Comparison of ENCODE assay signal across 9 cellular contexts in the genomic region with DNA sequence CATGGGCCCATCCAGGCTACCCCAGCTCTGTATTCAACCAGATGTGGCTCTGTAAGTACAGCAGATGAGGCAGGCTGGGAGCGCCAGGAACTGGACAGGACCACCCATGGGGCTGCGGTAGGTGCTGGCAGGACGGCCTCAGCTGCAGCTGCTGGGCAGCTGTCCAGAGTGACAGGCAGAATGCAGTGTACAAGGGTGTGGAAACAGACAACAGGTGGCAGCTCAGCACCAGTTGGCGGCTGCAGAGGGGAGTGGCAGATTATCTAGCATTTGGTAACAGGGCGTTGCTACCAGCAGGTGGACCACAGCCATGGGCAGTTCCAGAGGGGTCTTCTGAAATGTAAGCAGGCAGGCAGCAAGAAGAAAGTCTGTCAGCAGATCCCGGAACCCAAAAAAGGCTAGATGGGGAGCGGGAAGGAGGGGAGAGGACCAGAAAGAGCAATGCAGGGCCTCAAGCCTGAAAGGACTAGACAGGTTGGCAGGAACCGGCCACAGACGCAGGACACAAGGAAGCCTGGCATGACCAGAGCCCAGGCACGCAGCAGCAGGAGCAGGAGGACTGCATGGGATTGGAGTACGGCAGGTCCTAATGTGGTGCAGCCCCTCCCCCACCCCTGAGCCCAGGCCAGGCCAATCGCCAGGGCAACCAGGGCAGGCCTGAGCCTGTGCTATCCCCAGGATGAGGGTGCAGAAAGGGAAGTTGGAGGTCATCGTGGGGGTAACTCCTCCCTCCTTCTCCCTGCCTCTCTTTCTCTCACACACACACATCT. TPM values are rescaled to one million over a fixed set of nuclear protein-coding genes. Genes with fewer than 3 reads are reported as not detected.
DNase-seq lines count a peak whose midpoint lies in the region; ATAC-seq, FAIRE-seq and TF ChIP-seq lines count a peak whose summit lies in the region.
"Had no signal": no experiment of that assay in that cellular context is flagged by ENCODE, and none has a peak within 500 bp of the region (broad histone marks: within the 10 kb centered on the region; RNA-seq: fewer than 3 reads in every experiment).

No MANE protein-coding gene starts in this region.

- H3K4me1 Mint-ChIP-seq in GM23338, result peaks cover 11% of the 10 kb centered on the region
- no peaks in the 10 kb centered on the region for H3K4me1 Mint-ChIP-seq in CD4-positive, alpha-beta memory T cell
- no peaks in the 10 kb centered on the region for H3K4me1 Mint-ChIP-seq in activated T-helper 1 cell treated with anti-CD3 and anti-CD28 coated beads, Interleukin-12 subunit alpha, Interleukin-12 subunit beta, Interleukin-2, Interleukin-4 antibody, amounts not matched to agents 30 ng/mL and 10 ng/mL and 1 ng/mL, durations not matched to agents 14 hours and 24 hours and 36 hours (ENCODE audit: low read depth)

- ATAC-seq in GM23338 (peak; percentile 85), pancreas (peak in 3 of 4 donors; percentile 45 to 58 (median 55)), GM21619 (IDR thresholded peaks at IDR 0.05; ENCODE audit: unreplicated experiment) (no peak)

- H3K4me2 ChIP-seq in GM23338, result no peak overlapping the region

- H3K36me3 ChIP-seq in GM23338 (ENCODE audit: insufficient read depth) (no peaks in the 10 kb centered on the region), duodenal mucosa (ENCODE audit: control insufficient read depth in 1 of 2, insufficient read depth in 2 of 2, low read length in 2 of 2) (no peaks in the 10 kb centered on the region), pancreas (no peaks in the 10 kb centered on the region)
- no peaks in the 10 kb centered on the region for H3K36me3 ChIP-seq in CD4-positive, alpha-beta memory T cell (ENCODE audit: insufficient read depth, low read length)

- H3K9me3 ChIP-seq in duodenal mucosa (ENCODE audit: control insufficient read depth in 1 of 2, low read length in 2 of 2) (no peaks in the 10 kb centered on the region), pancreas (no peaks in the 10 kb centered on the region)
- H3K9me3 ChIP-seq in CD4-positive, alpha-beta memory T cell (ENCODE audit: control insufficient read depth in 1 of 2, low read length in 2 of 2), result no peaks in the 10 kb centered on the region

- 60 to 64% methylated on average over 13 of the region's 13 CpGs for WGBS in pancreas, 2 donors

- H3K4me1 ChIP-seq in GM23338 (ENCODE audit: insufficient read depth) (no peaks in the 10 kb centered on the region; the same call in none of the 2 replicates), duodenal mucosa (ENCODE audit: control insufficient read depth in 1 of 2, insufficient read depth in 2 of 2, low read length in 2 of 2) (peaks cover 29 to 43% of the 10 kb centered on the region in 2 donors), pancreas (no peaks in the 10 kb centered on the region)
- no peaks in the 10 kb centered on the region for H3K4me1 ChIP-seq in CD4-positive, alpha-beta memory T cell (ENCODE audit: insufficient read depth, low read length)

- no peak overlapping the region for H3K4me3 Mint-ChIP-seq in GM23338
- H3K4me3 Mint-ChIP-seq in CD4-positive, alpha-beta memory T cell, result no peak overlapping the region
- H3K4me3 Mint-ChIP-seq in activated T-helper 1 cell treated with anti-CD3 and anti-CD28 coated beads, Interleukin-12 subunit alpha, Interleukin-12 subunit beta, Interleukin-2, Interleukin-4 antibody, amounts not matched to agents 30 ng/mL and 10 ng/mL and 1 ng/mL, durations not matched to agents 14 hours and 24 hours and 36 hours, result no peak overlapping the region

- H3K27ac ChIP-seq in GM23338 (ENCODE audit: low read depth) (no peak overlapping the region), duodenal mucosa (ENCODE audit: low read depth, low read length) (peak overlapping the region; percentile 24), pancreas (no peak overlapping the region)
- H3K27ac ChIP-seq in CD4-positive, alpha-beta memory T cell (ENCODE audit: low read depth, low read length), result no peak overlapping the region

- no peaks in the 10 kb centered on the region for H3K27me3 ChIP-seq in GM23338 (ENCODE audit: insufficient read depth)
- H3K27me3 ChIP-seq in duodenal mucosa (ENCODE audit: control insufficient read depth in 1 of 2, insufficient read depth in 2 of 2, low read length in 2 of 2), result no peaks in the 10 kb centered on the region
- no peaks in the 10 kb centered on the region for H3K27me3 ChIP-seq in pancreas
- H3K27me3 ChIP-seq in CD4-positive, alpha-beta memory T cell (ENCODE audit: insufficient read depth, low read length), result peaks cover 5% of the 10 kb centered on the region

- H3K4me3 ChIP-seq in GM23338, result no peak overlapping the region
- H3K4me3 ChIP-seq in duodenal mucosa (ENCODE audit: low read depth in 1 of 2, low read length in 2 of 2), result no peak overlapping the region
- H3K4me3 ChIP-seq in pancreas, result no peak overlapping the region
- no peak overlapping the region for H3K4me3 ChIP-seq in CD4-positive, alpha-beta memory T cell (ENCODE audit: low read length in 2 of 2)

- TF ChIP-seq CTCF in GM23338 (conservative IDR thresholded peaks at IDR 0.05; ENCODE audit: low read depth in 2 of 2), result peak in 1 of 2 experiments; percentile 21; a peak in 1 of 4 replicates
- no peak for TF ChIP-seq CTCF in pancreas (IDR thresholded peaks at IDR 0.05)

- peak overlapping the region; percentile 52 for H2AFZ ChIP-seq in GM23338

- H3K9me2 ChIP-seq in GM23338 (ENCODE audit: insufficient read depth), result peaks cover 13% of the 10 kb centered on the region; the same call in 1 of the 2 replicates

- no peaks in the 10 kb centered on the region; the same call in 2 of the 3 replicates for H3K36me3 Mint-ChIP-seq in GM23338 (ENCODE audit: low read depth)
- no peaks in the 10 kb centered on the region for H3K36me3 Mint-ChIP-seq in CD4-positive, alpha-beta memory T cell
- H3K36me3 Mint-ChIP-seq in activated T-helper 1 cell treated with anti-CD3 and anti-CD28 coated beads, Interleukin-12 subunit alpha, Interleukin-12 subunit beta, Interleukin-2, Interleukin-4 antibody, amounts not matched to agents 30 ng/mL and 10 ng/mL and 1 ng/mL, durations not matched to agents 14 hours and 24 hours and 36 hours (ENCODE audit: low read depth), result no peaks in the 10 kb centered on the region

- POLR2A ChIA-PET in CD4-positive, alpha-beta memory T cell (lab: Charles Lee; ENCODE audit: partially characterized antibody), result interaction anchor here (0.6 to 0.7 kb wide), 2 partner anchors 103 to 601 kb away, joined by 3 to 4 read pairs; no protein-coding TSS in a partner anchor

- no peak for FAIRE-seq in pancreas (lab: Jason Lieb, UNC)

- peak; percentile 43 for DNase-seq in GM23338 (ENCODE audit: low spot score)
- peak; percentile 22 for DNase-seq in NCI-H748 treated with DMSO at 0.1 percent for 48 hours (lab: John Stamatoyannopoulos, UW)
- no peak for DNase-seq in pancreas
- no peak for DNase-seq in NK-92 (lab: John Stamatoyannopoulos, UW; ENCODE audit: unreplicated experiment)
- no peak for DNase-seq in CD4-positive, alpha-beta memory T cell
- no peak for DNase-seq in activated T-helper 1 cell treated with anti-CD3 and anti-CD28 coated beads, Interleukin-12 subunit alpha, Interleukin-12 subunit beta, Interleukin-2, Interleukin-4 antibody, amounts not matched to agents 30 ng/mL and 10 ng/mL and 1 ng/mL, durations not matched to agents 14 hours and 24 hours and 36 hours (ENCODE audit: low spot score)
- DNase-seq: nucleus accumbens had no signal

- CTCF ChIA-PET in CD4-positive, alpha-beta memory T cell (lab: Charles Lee; ENCODE audit: partially characterized antibody), result no interaction called here

- H3F3A ChIP-seq in GM23338 (replicated peaks; ENCODE audit: low read depth), result no peaks in the 10 kb centered on the region

- no peak overlapping the region for H3K27ac Mint-ChIP-seq in GM23338
- no peak overlapping the region for H3K27ac Mint-ChIP-seq in CD4-positive, alpha-beta memory T cell
- H3K27ac Mint-ChIP-seq in activated T-helper 1 cell treated with anti-CD3 and anti-CD28 coated beads, Interleukin-12 subunit alpha, Interleukin-12 subunit beta, Interleukin-2, Interleukin-4 antibody, amounts not matched to agents 30 ng/mL and 10 ng/mL and 1 ng/mL, durations not matched to agents 14 hours and 24 hours and 36 hours, result no peak overlapping the region

- peaks cover 10% of the 10 kb centered on the region for H3K27me3 Mint-ChIP-seq in GM23338 (ENCODE audit: insufficient read depth, low read depth, poor library complexity)
- H3K27me3 Mint-ChIP-seq in CD4-positive, alpha-beta memory T cell, result peaks cover 8 to 19% of the 10 kb centered on the region in 2 donors
- peaks cover 10% of the 10 kb centered on the region for H3K27me3 Mint-ChIP-seq in activated T-helper 1 cell treated with anti-CD3 and anti-CD28 coated beads, Interleukin-12 subunit alpha, Interleukin-12 subunit beta, Interleukin-2, Interleukin-4 antibody, amounts not matched to agents 30 ng/mL and 10 ng/mL and 1 ng/mL, durations not matched to agents 14 hours and 24 hours and 36 hours (ENCODE audit: insufficient read depth)

- no peaks in the 10 kb centered on the region for H3K79me2 ChIP-seq in GM23338 (replicated peaks; ENCODE audit: insufficient read depth)

- H4K20me1 ChIP-seq in GM23338 (replicated peaks; ENCODE audit: insufficient read depth), result no peaks in the 10 kb centered on the region

- intact Hi-C loops in pancreas (cut with DNase I), result no loop called here
- intact Hi-C loops in CD4-positive, alpha-beta memory T cell (cut with micrococcal nuclease), result no loop called here
- intact Hi-C loops in activated T-helper 1 cell treated with anti-CD3 and anti-CD28 coated beads, Interleukin-12 subunit alpha, Interleukin-12 subunit beta, Interleukin-2, Interleukin-4 antibody, amounts not matched to agents 30 ng/mL and 10 ng/mL and 1 ng/mL, durations not matched to agents 14 hours and 24 hours and 36 hours (cut with micrococcal nuclease), result no loop called here

- H3K9me3 Mint-ChIP-seq in GM23338, result no peaks in the 10 kb centered on the region; the same call in 2 of the 3 replicates
- H3K9me3 Mint-ChIP-seq in CD4-positive, alpha-beta memory T cell, result no peaks in the 10 kb centered on the region
- no peaks in the 10 kb centered on the region for H3K9me3 Mint-ChIP-seq in activated T-helper 1 cell treated with anti-CD3 and anti-CD28 coated beads, Interleukin-12 subunit alpha, Interleukin-12 subunit beta, Interleukin-2, Interleukin-4 antibody, amounts not matched to agents 30 ng/mL and 10 ng/mL and 1 ng/mL, durations not matched to agents 14 hours and 24 hours and 36 hours

- H3K9ac ChIP-seq in duodenal mucosa (ENCODE audit: low read depth in 1 of 2, low read length in 2 of 2), result peak overlapping the region; percentile 5 to 36

TF ChIP-seq in GM23338, 12 proteins besides CTCF, POLR2A, EP300 and RAD21 (continues in another document):
- TF ChIP-seq JUNB (IDR thresholded peaks at IDR 0.05; ENCODE audit: unreplicated experiment) (no peak), STAT1 (IDR thresholded peaks at IDR 0.05; ENCODE audit: unreplicated experiment) (no peak)

RNA-seq across cellular contexts. Expression of a gene that starts 24.7 kb away (rescaled TPM):
- 32.8 and 44.8 TPM in 2 replicates for total RNA-seq in GM23338 (2014; rRNA removed; shearing (Covaris generic))
- polyA plus RNA-seq in GM23338 (2016; fragmentation: Nextera tagmentation; extraction: Ambion mirVana) (7.0 and 9.3 TPM in 2 replicates), pancreas (10 to 100 TPM; 35.8 to 60.9 TPM)
- 10 to 100 TPM in 4 of 6 donors, 1 to 10 TPM in 2; 8.1 to 34.0 (median 15.9) TPM for total RNA-seq in pancreas
- total RNA-seq in CD4-positive, alpha-beta memory T cell, result not detected
- under 1 TPM in 1 of 2 donors, not detected in 1; 0.41 TPM for polyA plus RNA-seq in CD4-positive, alpha-beta memory T cell
- not detected in 2 replicates for total RNA-seq in activated T-helper 1 cell treated with anti-CD3 and anti-CD28 coated beads, Interleukin-12 subunit alpha, Interleukin-12 subunit beta, Interleukin-2, Interleukin-4 antibody, amounts not matched to agents 30 ng/mL and 10 ng/mL and 1 ng/mL, durations not matched to agents 14 hours and 24 hours and 36 hours

Comparison
In these comparisons a context has a peak if more than half of its experiments do, and no peak if none do; other contexts are left out.
1. DNase-seq: peak in GM23338 (single experiment) and NCI-H748 treated with DMSO at 0.1 percent for 48 hours (single experiment); none in pancreas (0 of 6), NK-92 (single experiment), CD4-positive, alpha-beta memory T cell (0 of 5) and activated T-helper 1 cell treated with anti-CD3 and anti-CD28 coated beads, Interleukin-12 subunit alpha, Interleukin-12 subunit beta, Interleukin-2, Interleukin-4 antibody, amounts not matched to agents 30 ng/mL and 10 ng/mL and 1 ng/mL, durations not matched to agents 14 hours and 24 hours and 36 hours (single experiment).